ENCODE assay signal across 9 cellular contexts in the genomic region with DNA sequence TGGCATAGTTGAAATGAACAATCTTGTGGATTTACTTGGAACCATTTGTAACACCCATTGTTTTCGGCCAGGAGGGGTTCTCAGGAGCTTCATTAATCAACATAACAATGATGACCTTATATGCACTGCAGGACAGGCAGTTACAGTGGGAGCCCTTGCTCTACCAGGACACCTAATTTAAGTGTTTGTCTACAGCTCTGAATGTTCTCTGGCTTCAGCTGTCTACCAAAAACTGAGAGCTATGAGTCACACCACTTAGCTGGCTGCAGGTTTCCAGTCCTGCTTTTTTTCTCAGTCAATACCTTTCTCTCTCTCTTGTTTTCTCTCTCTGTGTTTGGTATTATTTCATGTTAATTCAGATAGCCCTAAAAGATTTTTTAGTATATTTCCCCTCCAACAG.
DNase-seq lines count a peak whose midpoint lies in the region; ATAC-seq and TF ChIP-seq lines count a peak whose summit lies in the region.
"Had no signal": no experiment of that assay in that cellular context is flagged by ENCODE, and none has a peak within 500 bp of the region (broad histone marks: within the 10 kb centered on the region; RNA-seq: fewer than 3 reads in every experiment).

No MANE protein-coding gene starts in this region.

- peak; percentile 77 for ATAC-seq in GM21526 (IDR thresholded peaks at IDR 0.05; ENCODE audit: low FRiP score, unreplicated experiment)
- peak; percentile 90 for ATAC-seq in left ventricle myocardium superior
- no peak for ATAC-seq in activated CD8-positive, alpha-beta memory T cell treated with anti-CD3 and anti-CD28 coated beads, Interleukin-2, amount 10 ng/mL, durations not matched to agents 7 days and 5 days

- no peaks in the 10 kb centered on the region for H3K9me3 Mint-ChIP-seq in activated naive CD4-positive, alpha-beta T cell treated with anti-CD3 and anti-CD28 coated beads, Interleukin-2, amount 10 ng/mL, durations not matched to agents 7 days and 5 days
- no peaks in the 10 kb centered on the region for H3K9me3 Mint-ChIP-seq in activated CD8-positive, alpha-beta memory T cell treated with anti-CD3 and anti-CD28 coated beads, Interleukin-2, amount 10 ng/mL, durations not matched to agents 7 days and 5 days (ENCODE audit: low read depth)
- H3K9me3 Mint-ChIP-seq: stimulated activated naive CD8-positive, alpha-beta T cell treated with anti-CD3 and anti-CD28 coated beads, Interleukin-15, Interleukin-2, amounts not matched to agents 100 ng/mL and 50 ng/mL, for 24 hours had no signal

- intact Hi-C loops in left ventricle myocardium superior (cut with micrococcal nuclease) = loop anchor here (5.0 kb wide), 1 partner anchor 226 kb away; no protein-coding TSS in a partner anchor

- H3K27ac Mint-ChIP-seq in activated naive CD4-positive, alpha-beta T cell treated with anti-CD3 and anti-CD28 coated beads, Interleukin-2, amount 10 ng/mL, durations not matched to agents 7 days and 5 days = no peak overlapping the region
- H3K27ac Mint-ChIP-seq in activated CD8-positive, alpha-beta memory T cell treated with anti-CD3 and anti-CD28 coated beads, Interleukin-2, amount 10 ng/mL, durations not matched to agents 7 days and 5 days = no peak overlapping the region
- H3K27ac Mint-ChIP-seq: stimulated activated naive CD8-positive, alpha-beta T cell treated with anti-CD3 and anti-CD28 coated beads, Interleukin-15, Interleukin-2, amounts not matched to agents 100 ng/mL and 50 ng/mL, for 24 hours had no signal

- peaks cover 41% of the 10 kb centered on the region for H3K27me3 Mint-ChIP-seq in activated naive CD4-positive, alpha-beta T cell treated with anti-CD3 and anti-CD28 coated beads, Interleukin-2, amount 10 ng/mL, durations not matched to agents 7 days and 5 days
- peaks cover 42% of the 10 kb centered on the region for H3K27me3 Mint-ChIP-seq in activated CD8-positive, alpha-beta memory T cell treated with anti-CD3 and anti-CD28 coated beads, Interleukin-2, amount 10 ng/mL, durations not matched to agents 7 days and 5 days

- no peaks in the 10 kb centered on the region for H3K4me1 Mint-ChIP-seq in activated naive CD4-positive, alpha-beta T cell treated with anti-CD3 and anti-CD28 coated beads, Interleukin-2, amount 10 ng/mL, durations not matched to agents 7 days and 5 days
- H3K4me1 Mint-ChIP-seq in activated CD8-positive, alpha-beta memory T cell treated with anti-CD3 and anti-CD28 coated beads, Interleukin-2, amount 10 ng/mL, durations not matched to agents 7 days and 5 days = peaks cover 7% of the 10 kb centered on the region

- no peak for TF ChIP-seq CTCF in GM10266 (IDR thresholded peaks at IDR 0.05; ENCODE audit: control insufficient read depth, insufficient read depth, low read depth, missing control alignments)

- CTCF ChIA-PET in activated naive CD4-positive, alpha-beta T cell treated with anti-CD3 and anti-CD28 coated beads, Interleukin-2, amount 10 ng/mL, durations not matched to agents 7 days and 5 days (lab: Charles Lee) = interaction anchor here (2.7 kb wide), 1 partner anchor 9 kb away, joined by 6 read pairs; no protein-coding TSS in a partner anchor
- CTCF ChIA-PET in activated CD8-positive, alpha-beta memory T cell treated with anti-CD3 and anti-CD28 coated beads, Interleukin-2, amount 10 ng/mL, durations not matched to agents 7 days and 5 days (lab: Charles Lee) = interaction anchor here (0.5 to 1.9 kb wide), 3 partner anchors 9 to 243 kb away, joined by 3 to 6 read pairs (median 3); no protein-coding TSS in a partner anchor

- peak; percentile 74 for DNase-seq in A172 (ENCODE audit: low spot score)
- DNase-seq in NCI-H510A treated with DMSO at 0.1 percent for 48 hours (lab: John Stamatoyannopoulos, UW) = peak; percentile 44
- no peak for DNase-seq in left ventricle myocardium superior
- DNase-seq in GM19240 (ENCODE audit: insufficient read length, low spot score) = no peak
- no peak for DNase-seq in GM10266 (ENCODE audit: extremely low spot score)
- DNase-seq in activated naive CD4-positive, alpha-beta T cell treated with anti-CD3 and anti-CD28 coated beads, Interleukin-2, amount 10 ng/mL, durations not matched to agents 7 days and 5 days = no peak
- DNase-seq in activated CD8-positive, alpha-beta memory T cell treated with anti-CD3 and anti-CD28 coated beads, Interleukin-2, amount 10 ng/mL, durations not matched to agents 7 days and 5 days = no peak

- no peaks in the 10 kb centered on the region for H3K36me3 Mint-ChIP-seq in activated naive CD4-positive, alpha-beta T cell treated with anti-CD3 and anti-CD28 coated beads, Interleukin-2, amount 10 ng/mL, durations not matched to agents 7 days and 5 days
- H3K36me3 Mint-ChIP-seq in activated CD8-positive, alpha-beta memory T cell treated with anti-CD3 and anti-CD28 coated beads, Interleukin-2, amount 10 ng/mL, durations not matched to agents 7 days and 5 days = no peaks in the 10 kb centered on the region

- no peak overlapping the region for H3K4me3 Mint-ChIP-seq in activated naive CD4-positive, alpha-beta T cell treated with anti-CD3 and anti-CD28 coated beads, Interleukin-2, amount 10 ng/mL, durations not matched to agents 7 days and 5 days
- no peak overlapping the region for H3K4me3 Mint-ChIP-seq in activated CD8-positive, alpha-beta memory T cell treated with anti-CD3 and anti-CD28 coated beads, Interleukin-2, amount 10 ng/mL, durations not matched to agents 7 days and 5 days
- H3K4me3 Mint-ChIP-seq: stimulated activated naive CD8-positive, alpha-beta T cell treated with anti-CD3 and anti-CD28 coated beads, Interleukin-15, Interleukin-2, amounts not matched to agents 100 ng/mL and 50 ng/mL, for 24 hours had no signal

Comparison
In these comparisons a context has a peak if more than half of its experiments do, and no peak if none do; other contexts are left out.
1. DNase-seq: peak in A172 (single experiment) and NCI-H510A treated with DMSO at 0.1 percent for 48 hours (single experiment); none in left ventricle myocardium superior (single experiment), GM19240 (single experiment), GM10266 (single experiment), activated naive CD4-positive, alpha-beta T cell treated with anti-CD3 and anti-CD28 coated beads, Interleukin-2, amount 10 ng/mL, durations not matched to agents 7 days and 5 days (single experiment) and activated CD8-positive, alpha-beta memory T cell treated with anti-CD3 and anti-CD28 coated beads, Interleukin-2, amount 10 ng/mL, durations not matched to agents 7 days and 5 days (single experiment).